ENCODE assay signal across 19 cellular contexts in the genomic region with DNA sequence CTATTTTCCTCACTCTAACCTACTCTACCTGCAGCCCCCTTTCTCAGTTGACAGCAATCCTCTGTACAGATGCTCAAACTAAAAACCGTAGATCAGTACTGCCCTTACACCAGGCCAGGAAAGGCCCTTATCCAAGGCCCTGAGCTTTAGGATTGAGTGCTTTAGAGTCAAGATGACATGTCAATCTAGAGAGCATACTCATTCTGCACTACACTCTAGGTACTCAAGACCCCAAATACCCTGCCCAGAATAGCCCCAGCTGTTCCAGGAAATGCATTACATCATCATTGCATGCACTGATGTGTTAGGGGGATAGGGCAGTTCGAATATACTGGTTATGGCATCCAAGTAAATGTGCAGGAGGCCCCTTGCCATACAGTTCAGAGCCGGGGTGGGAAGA. TPM values are rescaled to one million over a fixed set of nuclear protein-coding genes. Genes with fewer than 3 reads are reported as not detected.
DNase-seq lines count a peak whose midpoint lies in the region; ATAC-seq, FAIRE-seq and TF ChIP-seq lines count a peak whose summit lies in the region.
"Had no signal": no experiment of that assay in that cellular context is flagged by ENCODE, and none has a peak within 500 bp of the region (broad histone marks: within the 10 kb centered on the region; RNA-seq: fewer than 3 reads in every experiment).

No MANE protein-coding gene starts in this region.

- H3K36me3 Mint-ChIP-seq in activated CD8-positive, alpha-beta T cell treated with anti-CD3 and anti-CD28 coated beads for 36 hours (ENCODE audit: low read depth): peaks cover 12% of the 10 kb centered on the region
- H3K36me3 Mint-ChIP-seq in activated CD8-positive, alpha-beta T cell treated with anti-CD3 and anti-CD28 coated beads, Interleukin-2, amount 10 ng/mL, durations not matched to agents 7 days and 5 days (ENCODE audit: low read depth): peaks cover 11% of the 10 kb centered on the region
- no peaks in the 10 kb centered on the region for H3K36me3 Mint-ChIP-seq in nephron (ENCODE audit: low read depth)

- peaks cover 40% of the 10 kb centered on the region for H3K4me1 Mint-ChIP-seq in activated CD8-positive, alpha-beta T cell treated with anti-CD3 and anti-CD28 coated beads for 36 hours (ENCODE audit: low read depth)
- peaks cover 38% of the 10 kb centered on the region for H3K4me1 Mint-ChIP-seq in activated CD8-positive, alpha-beta T cell treated with anti-CD3 and anti-CD28 coated beads, Interleukin-2, amount 10 ng/mL, durations not matched to agents 7 days and 5 days (ENCODE audit: low read depth)
- H3K4me1 Mint-ChIP-seq in nephron: peaks cover 40% of the 10 kb centered on the region

- no peak overlapping the region for H2BK5ac ChIP-seq in IMR-90 (ENCODE audit: low read depth, low read length, poor library complexity, severe bottlenecking)

- H2AFZ ChIP-seq in IMR-90 (replicated peaks; ENCODE audit: low read length, poor library complexity): no peak overlapping the region
- no peak overlapping the region for H2AFZ ChIP-seq in K562 (ENCODE audit: low read depth, low read length)

- no peak for TF ChIP-seq CTCF in activated CD8-positive, alpha-beta T cell treated with anti-CD3 and anti-CD28 coated beads for 36 hours (IDR thresholded peaks at IDR 0.05)
- TF ChIP-seq CTCF in IMR-90 (conservative IDR thresholded peaks at IDR 0.05; ENCODE audit: low read depth, low read length) (no peak), K562 (IDR thresholded peaks at IDR 0.05 in 2 of 3, conservative IDR thresholded peaks at IDR 0.05 in 1 of 3; ENCODE audit: insufficient read depth in 2 of 3, low read depth in 1 of 3, low read length in 3 of 3) (no peak), nephron (IDR thresholded peaks at IDR 0.05; ENCODE audit: unreplicated experiment in 3 of 3) (no peak), psoas muscle (IDR thresholded peaks at IDR 0.05) (no peak)

- TF ChIP-seq POLR2A in IMR-90 (IDR thresholded peaks at IDR 0.05; ENCODE audit: low read depth, low read length) (no peak), K562 (conservative IDR thresholded peaks at IDR 0.05) (no peak)

- peak overlapping the region; percentile 18; the same call in 1 of the 2 replicates for H4K5ac ChIP-seq in IMR-90 (ENCODE audit: low read depth, low read length)

- no peak for ATAC-seq in activated CD8-positive, alpha-beta T cell treated with anti-CD3 and anti-CD28 coated beads for 36 hours
- ATAC-seq in activated CD8-positive, alpha-beta T cell treated with anti-CD3 and anti-CD28 coated beads, Interleukin-2, amount 10 ng/mL, durations not matched to agents 7 days and 5 days: no peak
- no peak for ATAC-seq in IMR-90 (ENCODE audit: low read depth)
- ATAC-seq in K562: no peak
- ATAC-seq in GM21717 (IDR thresholded peaks at IDR 0.05; ENCODE audit: unreplicated experiment): no peak
- ATAC-seq in psoas muscle: no peak
- ATAC-seq: effector memory CD8-positive, alpha-beta T cell had no signal

- no peaks in the 10 kb centered on the region for H3K79me2 ChIP-seq in K562 (ENCODE audit: control insufficient read depth, insufficient read depth, low read length)

- no peak overlapping the region for H3K4me3 Mint-ChIP-seq in activated CD8-positive, alpha-beta T cell treated with anti-CD3 and anti-CD28 coated beads for 36 hours
- H3K4me3 Mint-ChIP-seq in activated CD8-positive, alpha-beta T cell treated with anti-CD3 and anti-CD28 coated beads, Interleukin-2, amount 10 ng/mL, durations not matched to agents 7 days and 5 days: no peak overlapping the region
- H3K4me3 Mint-ChIP-seq in nephron: peak overlapping the region in 2 of 3 experiments; percentile 13 to 74
- H3K4me3 Mint-ChIP-seq: activated naive CD8-positive, alpha-beta T cell treated with anti-CD3 and anti-CD28 coated beads, Interleukin-2, amount 10 ng/mL, durations not matched to agents 7 days and 5 days; effector memory CD8-positive, alpha-beta T cell had no signal

- H2AK5ac ChIP-seq in IMR-90 (ENCODE audit: low read depth, low read length): peak overlapping the region; percentile 48

- peak overlapping the region; percentile 66 for H3K27ac Mint-ChIP-seq in activated CD8-positive, alpha-beta T cell treated with anti-CD3 and anti-CD28 coated beads for 36 hours
- no peak overlapping the region for H3K27ac Mint-ChIP-seq in activated CD8-positive, alpha-beta T cell treated with anti-CD3 and anti-CD28 coated beads, Interleukin-2, amount 10 ng/mL, durations not matched to agents 7 days and 5 days
- peak overlapping the region; percentile 10 to 58 (median 37) for H3K27ac Mint-ChIP-seq in nephron
- H3K27ac Mint-ChIP-seq: activated naive CD8-positive, alpha-beta T cell treated with anti-CD3 and anti-CD28 coated beads, Interleukin-2, amount 10 ng/mL, durations not matched to agents 7 days and 5 days had no signal

- H3K4me3 ChIP-seq in IMR-90 (ENCODE audit: insufficient read depth, low read depth, low read length): no peak overlapping the region
- no peak overlapping the region for H3K4me3 ChIP-seq in K562
- no peak overlapping the region for H3K4me3 ChIP-seq in psoas muscle
- H3K4me3 ChIP-seq: esophagus squamous epithelium, lung, right atrium auricular region had no signal

- H3K9me3 Mint-ChIP-seq in activated CD8-positive, alpha-beta T cell treated with anti-CD3 and anti-CD28 coated beads for 36 hours: no peaks in the 10 kb centered on the region
- no peaks in the 10 kb centered on the region for H3K9me3 Mint-ChIP-seq in activated CD8-positive, alpha-beta T cell treated with anti-CD3 and anti-CD28 coated beads, Interleukin-2, amount 10 ng/mL, durations not matched to agents 7 days and 5 days (ENCODE audit: insufficient read depth)
- H3K9me3 Mint-ChIP-seq in nephron: no peaks in the 10 kb centered on the region
- H3K9me3 Mint-ChIP-seq: activated naive CD8-positive, alpha-beta T cell treated with anti-CD3 and anti-CD28 coated beads, Interleukin-2, amount 10 ng/mL, durations not matched to agents 7 days and 5 days; brain; effector memory CD8-positive, alpha-beta T cell had no signal

- no CpG with 5 or more reads among the region's 3 CpGs for WGBS in IMR-90 (ENCODE audit: extremely low coverage in 2 of 2, insufficient read length in 1 of 2), 2 experiments
- WGBS in K562 (ENCODE audit: insufficient coverage, low coverage, missing lambda C conversion rate): 49% methylated on average over 3 of the region's 3 CpGs
- WGBS in psoas muscle, 3 donors: 66 to 68% (median 67%) methylated on average over 3 of the region's 3 CpGs

- in situ Hi-C loops in IMR-90 (cut with MboI; ENCODE audit: low sequenced_read_pairs) (loop anchor here (5.0 to 25.0 kb wide), 3 partner anchors 312 to 698 kb away; a partner anchor contains a TSS), K562 (cut with MboI) (loop anchor here (25.0 kb wide), 1 partner anchor 698 kb away; a partner anchor contains a TSS)

- no peaks in the 10 kb centered on the region for H3K27me3 ChIP-seq in IMR-90 (ENCODE audit: control insufficient read depth, insufficient read depth, low read length)
- peaks cover 0 to 8% of the 10 kb centered on the region in 2 experiments; a peak in 1 of 5 replicates for H3K27me3 ChIP-seq in K562 (ENCODE audit: control insufficient read depth in 2 of 2, insufficient read depth in 2 of 2, low read length in 2 of 2)
- peaks cover 0 to 3% (median under 1%) of the 10 kb centered on the region in 3 donors for H3K27me3 ChIP-seq in psoas muscle (ENCODE audit: insufficient read depth in 3 of 3, low read length in 2 of 3)
- H3K27me3 ChIP-seq: esophagus squamous epithelium, right atrium auricular region had no signal

- H3K36me3 ChIP-seq in IMR-90 (ENCODE audit: control insufficient read depth, insufficient read depth, low read length): peaks cover 7% of the 10 kb centered on the region
- H3K36me3 ChIP-seq in K562 (ENCODE audit: control insufficient read depth, insufficient read depth, low read length): no peaks in the 10 kb centered on the region
- H3K36me3 ChIP-seq in psoas muscle (ENCODE audit: insufficient read depth in 1 of 2, low read depth in 1 of 2): no peaks in the 10 kb centered on the region
- H3K36me3 ChIP-seq: esophagus squamous epithelium, right atrium auricular region had no signal

- H3K9me3 ChIP-seq in IMR-90 (ENCODE audit: control insufficient read depth, insufficient read depth, low read length) (no peaks in the 10 kb centered on the region), K562 (replicated peaks; ENCODE audit: control insufficient read depth, insufficient read depth, low read depth, low read length) (no peaks in the 10 kb centered on the region), psoas muscle (no peaks in the 10 kb centered on the region)
- H3K9me3 ChIP-seq: esophagus squamous epithelium, right atrium auricular region had no signal

- peak overlapping the region; percentile 8 for H4K91ac ChIP-seq in IMR-90 (ENCODE audit: insufficient read depth, low read depth, low read length)

- DNase-seq in activated CD8-positive, alpha-beta T cell treated with anti-CD3 and anti-CD28 coated beads for 36 hours: peak; percentile 31
- no peak for DNase-seq in activated CD8-positive, alpha-beta T cell treated with anti-CD3 and anti-CD28 coated beads, Interleukin-2, amount 10 ng/mL, durations not matched to agents 7 days and 5 days
- DNase-seq in IMR-90: no peak
- DNase-seq in K562 (ENCODE audit: extremely low read depth in 1 of 4, low spot score in 3 of 4): peak in 1 of 4 experiments; percentile 35
- DNase-seq in psoas muscle: no peak
- DNase-seq in stimulated activated naive CD4-positive, alpha-beta T cell (lab: John Stamatoyannopoulos, UW): no peak
- DNase-seq: activated CD8-positive, alpha-beta memory T cell treated with anti-CD3 and anti-CD28 coated beads for 24 hours; activated naive CD8-positive, alpha-beta T cell treated with anti-CD3 and anti-CD28 coated beads, Interleukin-2, amount 10 ng/mL, durations not matched to agents 7 days and 5 days; effector memory CD8-positive, alpha-beta T cell; esophagus squamous epithelium; NCI-H1092; NCI-H1930; NCI-H226; trophoblast cell had no signal

- H3K4me2 ChIP-seq in IMR-90 (ENCODE audit: low read depth, low read length) (peak overlapping the region; percentile 14; the same call in 1 of the 2 replicates), K562 (ENCODE audit: insufficient read depth, low read length) (no peak overlapping the region)

- no peak for TF ChIP-seq RAD21 in IMR-90 (IDR thresholded peaks at IDR 0.05; ENCODE audit: low read length)
- no peak for TF ChIP-seq RAD21 in K562 (CRISPR knock-in tag; conservative IDR thresholded peaks at IDR 0.05 in 1 of 2, IDR thresholded peaks at IDR 0.05 in 1 of 2)

- CTCF ChIA-PET in activated CD8-positive, alpha-beta T cell treated with anti-CD3 and anti-CD28 coated beads for 36 hours (lab: Charles Lee): interaction anchor here (0.9 to 1.1 kb wide), 2 partner anchors 524 to 551 kb away, joined by 3 read pairs; a partner anchor contains a TSS
- CTCF ChIA-PET in activated CD8-positive, alpha-beta T cell treated with anti-CD3 and anti-CD28 coated beads, Interleukin-2, amount 10 ng/mL, durations not matched to agents 7 days and 5 days (lab: Charles Lee): interaction anchor here (0.8 to 2.5 kb wide), 4 partner anchors 17 to 550 kb away, joined by 4 to 13 read pairs (median 4); no protein-coding TSS in a partner anchor
- CTCF ChIA-PET in IMR-90 (lab: Yijun Ruan, JAX): no interaction called here
- CTCF ChIA-PET in K562 (lab: Yijun Ruan, JAX; ENCODE audit: low intra/inter-chr PET ratio): no interaction called here

- dilution Hi-C loops in IMR-90 (cut with HindIII; ENCODE audit: low sequenced_read_pairs, unreplicated experiment): no loop called here

- H2BK120ac ChIP-seq in IMR-90 (ENCODE audit: low read depth, low read length): peak overlapping the region; percentile 60; the same call in 1 of the 2 replicates

- H3K4me1 ChIP-seq in IMR-90 (ENCODE audit: control insufficient read depth, insufficient read depth, low read length): peaks cover 11% of the 10 kb centered on the region
- H3K4me1 ChIP-seq in K562 (replicated peaks in 1 of 2; ENCODE audit: control insufficient read depth in 2 of 2, insufficient read depth in 2 of 2, low read length in 2 of 2): peaks cover 35 to 36% of the 10 kb centered on the region in 2 experiments; a peak in 4 of 5 replicates
- peaks cover 6% of the 10 kb centered on the region for H3K4me1 ChIP-seq in psoas muscle

- peak overlapping the region in 1 of 2 experiments; percentile 43; a peak in 1 of 4 replicates for H4K8ac ChIP-seq in IMR-90 (ENCODE audit: low read depth in 2 of 2, low read length in 2 of 2)

- H3K18ac ChIP-seq in IMR-90 (ENCODE audit: low read depth, low read length): no peak overlapping the region

- FAIRE-seq in K562 (lab: Jason Lieb, UNC): peak; percentile 63

- H2AK9ac ChIP-seq in IMR-90 (replicated peaks; ENCODE audit: low read depth, low read length, poor library complexity): no peak overlapping the region

- no peak overlapping the region; the same call in 1 of the 2 replicates for H3K56ac ChIP-seq in IMR-90 (ENCODE audit: extremely low read depth, insufficient read depth, low read length)

- POLR2A ChIA-PET in activated CD8-positive, alpha-beta T cell treated with anti-CD3 and anti-CD28 coated beads for 36 hours (lab: Charles Lee): interaction anchor here (1.7 kb wide), 1 partner anchor 15 kb away, joined by 6 read pairs; no protein-coding TSS in a partner anchor
- POLR2A ChIA-PET in activated CD8-positive, alpha-beta T cell treated with anti-CD3 and anti-CD28 coated beads, Interleukin-2, amount 10 ng/mL, durations not matched to agents 7 days and 5 days (lab: Charles Lee): interaction anchor here (1.0 kb wide), 1 partner anchor 11 kb away, joined by 3 read pairs; no protein-coding TSS in a partner anchor
- POLR2A ChIA-PET in IMR-90 (lab: Charles Lee; ENCODE audit: unreplicated experiment) (interaction anchor here (0.6 kb wide), 1 partner anchor 85 kb away, joined by 3 read pairs; no protein-coding TSS in a partner anchor), K562 (lab: Yijun Ruan, JAX) (interaction anchor here (1.2 kb wide), 1 partner anchor 24 kb away, joined by 3 read pairs; no protein-coding TSS in a partner anchor)

- H3K9me1 ChIP-seq in IMR-90 (ENCODE audit: insufficient read depth, low read length): peaks cover 7% of the 10 kb centered on the region
- H3K9me1 ChIP-seq in K562 (ENCODE audit: control insufficient read depth, insufficient read depth, low read length): no peaks in the 10 kb centered on the region

- peak overlapping the region; percentile 41 for H3K4ac ChIP-seq in IMR-90 (ENCODE audit: low read depth, low read length)

- no peaks in the 10 kb centered on the region for H3K27me3 Mint-ChIP-seq in activated CD8-positive, alpha-beta T cell treated with anti-CD3 and anti-CD28 coated beads for 36 hours
- H3K27me3 Mint-ChIP-seq in activated CD8-positive, alpha-beta T cell treated with anti-CD3 and anti-CD28 coated beads, Interleukin-2, amount 10 ng/mL, durations not matched to agents 7 days and 5 days (ENCODE audit: low read depth): peaks cover 11% of the 10 kb centered on the region
- H3K27me3 Mint-ChIP-seq in nephron (ENCODE audit: low read depth): no peaks in the 10 kb centered on the region
- H3K27me3 Mint-ChIP-seq: effector memory CD8-positive, alpha-beta T cell had no signal

- peak overlapping the region; percentile 8; the same call in 1 of the 2 replicates for H3K14ac ChIP-seq in IMR-90 (replicated peaks; ENCODE audit: low read depth, low read length)

- TF ChIP-seq EP300 in K562 (IDR thresholded peaks at IDR 0.05; ENCODE audit: low read length): no peak

- peak overlapping the region; percentile 15; the same call in 2 of the 3 replicates for H2BK15ac ChIP-seq in IMR-90 (ENCODE audit: low read depth, low read length)

- H3K23ac ChIP-seq in IMR-90 (ENCODE audit: low read depth, low read length): peak overlapping the region; percentile 76

- H2BK20ac ChIP-seq in IMR-90 (ENCODE audit: low read depth, low read length): no peak overlapping the region

- H4K20me1 ChIP-seq in IMR-90 (ENCODE audit: insufficient read depth, low read length): peaks cover 13% of the 10 kb centered on the region
- no peaks in the 10 kb centered on the region for H4K20me1 ChIP-seq in K562 (replicated peaks; ENCODE audit: control insufficient read depth, insufficient read depth, low read length)

- intact Hi-C loops in activated CD8-positive, alpha-beta T cell treated with anti-CD3 and anti-CD28 coated beads for 36 hours (cut with micrococcal nuclease): loop anchor here (10.0 kb wide), 2 partner anchors 320 to 700 kb away; a partner anchor contains a TSS
- intact Hi-C loops in IMR-90 (cut with micrococcal nuclease): no loop called here
- intact Hi-C loops in K562 (cut with micrococcal nuclease): loop anchor here (10.0 kb wide), 1 partner anchor 420 kb away; no protein-coding TSS in a partner anchor
- intact Hi-C loops in psoas muscle (cut with DNase I): loop anchor here (5.0 to 10.0 kb wide), 3 partner anchors 310 to 508 kb away; no protein-coding TSS in a partner anchor

- peak overlapping the region; percentile 58 for H3K27ac ChIP-seq in IMR-90 (ENCODE audit: insufficient read depth, low read length)
- no peak overlapping the region for H3K27ac ChIP-seq in K562 (ENCODE audit: extremely low read depth, low read depth, low read length)
- no peak overlapping the region for H3K27ac ChIP-seq in psoas muscle
- H3K27ac ChIP-seq: esophagus squamous epithelium, right atrium auricular region had no signal

- H3K9ac ChIP-seq in IMR-90 (ENCODE audit: low read depth, low read length) (no peak overlapping the region), K562 (ENCODE audit: insufficient read depth in 1 of 2, low read depth in 2 of 2, low read length in 2 of 2) (no peak overlapping the region)

- peaks cover 10 to 42% of the 10 kb centered on the region in 2 experiments for H3K79me1 ChIP-seq in IMR-90 (ENCODE audit: low read depth in 1 of 2, low read length in 2 of 2)

- BruUV-seq in IMR-90 (replicated peaks; lab: Mats Ljungman, UMichigan) (no TSS peak), K562 (replicated peaks; lab: Mats Ljungman, UMichigan) (no TSS peak)

RNA-seq across cellular contexts. Expression of a gene that starts 3.5 kb away (rescaled TPM):
- total RNA-seq in activated CD8-positive, alpha-beta T cell treated with anti-CD3 and anti-CD28 coated beads for 36 hours: 10 to 100 TPM; 33.9 to 35.0 TPM
- total RNA-seq in activated CD8-positive, alpha-beta T cell treated with anti-CD3 and anti-CD28 coated beads, Interleukin-2, amount 10 ng/mL, durations not matched to agents 7 days and 5 days: 1 to 10 TPM; 5.6 to 6.1 TPM
- total RNA-seq in IMR-90 (2012; rRNA removed) (27.8 and 47.8 TPM in 2 replicates), K562 (2014; rRNA removed) (0.54 and 0.73 TPM in 2 replicates), K562 (2014; rRNA removed; fragmentation: Illumina TruSeq; extraction: Trizol) (0.51 and 0.80 TPM in 2 replicates), K562 (2015; rRNA removed; fragmentation: Illumina TruSeq; extraction: Trizol) (0.33 and 0.38 TPM in 2 replicates), K562 (2021) (0.81 and 1.6 TPM in 2 replicates), psoas muscle (1 to 10 TPM; 2.2 to 3.7 (median 3.1) TPM)
- polyA plus RNA-seq in IMR-90 (2012; rRNA removed) (28.9 and 32.4 TPM in 2 replicates), K562 (2011; rRNA removed) (2.3 and 2.9 TPM in 2 replicates), K562 (2014; fragmentation: Illumina TruSeq; extraction: Trizol) (0.40 and 0.57 TPM in 2 replicates), K562 (2014; fragmentation: Nextera tagmentation; extraction: Ambion mirVana) (under 1 TPM; 0.15 to 0.56 TPM), K562 (2014; rRNA removed) (0.61 and 0.82 TPM in 2 replicates), psoas muscle (10 to 100 TPM in 1 of 3 donors, 1 to 10 TPM in 1, under 1 TPM in 1; 0.73 to 35.6 (median 3.5) TPM)
- 38.1 and 58.3 TPM in 2 replicates for polyA plus RNA-seq in IMR-90 (2012; cell fraction: cytosol; rRNA removed)
- 63.4 and 81.1 TPM in 2 replicates for polyA plus RNA-seq in IMR-90 (2012; cell fraction: nucleus; rRNA removed; ENCODE audit: low replicate concordance)
- 3.4 TPM in 2 replicates for total RNA-seq in K562 (2011; cell fraction: chromatin; rRNA removed; ENCODE audit: low replicate concordance)
- 2.1 and 4.5 TPM in 2 replicates for total RNA-seq in K562 (2011; cell fraction: nucleolus; rRNA removed)
- 3.4 and 6.9 TPM in 2 replicates for total RNA-seq in K562 (2011; cell fraction: nucleoplasm; rRNA removed)
- 1.9 and 4.4 TPM in 2 replicates for polyA plus RNA-seq in K562 (2011; cell fraction: cytosol; rRNA removed)
- 2.0 and 3.7 TPM in 2 replicates for polyA plus RNA-seq in K562 (2011; cell fraction: nucleus; rRNA removed)
- 1.1 and 1.7 TPM in 2 replicates for polyA plus RNA-seq in K562 (2012)
- polyA minus RNA-seq in K562 (2011; rRNA and poly(A)+ RNA removed): 3.0 and 3.2 TPM in 2 replicates
- polyA minus RNA-seq in K562 (2011; cell fraction: cytosol; rRNA and poly(A)+ RNA removed): 2.9 and 4.0 TPM in 2 replicates
- polyA minus RNA-seq in K562 (2011; cell fraction: nucleus; rRNA and poly(A)+ RNA removed): 4.7 and 6.1 TPM in 2 replicates

RNA-seq across cellular contexts. Expression of a gene that starts 49.4 kb away (rescaled TPM):
- 1,000 to 10,000 TPM; 1,090 to 1,104 TPM for total RNA-seq in activated CD8-positive, alpha-beta T cell treated with anti-CD3 and anti-CD28 coated beads for 36 hours
- 100 to 1,000 TPM; 478 to 488 TPM for total RNA-seq in activated CD8-positive, alpha-beta T cell treated with anti-CD3 and anti-CD28 coated beads, Interleukin-2, amount 10 ng/mL, durations not matched to agents 7 days and 5 days
- 86.4 and 166 TPM in 2 replicates for total RNA-seq in IMR-90 (2012; rRNA removed)
- polyA plus RNA-seq in IMR-90 (2012; rRNA removed): 160 and 200 TPM in 2 replicates
- polyA plus RNA-seq in IMR-90 (2012; cell fraction: cytosol; rRNA removed): 69.9 and 71.8 TPM in 2 replicates
- 28.8 and 129 TPM in 2 replicates for polyA plus RNA-seq in IMR-90 (2012; cell fraction: nucleus; rRNA removed; ENCODE audit: low replicate concordance)
- 133 and 584 TPM in 2 replicates for total RNA-seq in K562 (2011; cell fraction: chromatin; rRNA removed; ENCODE audit: low replicate concordance)
- 52.5 and 79.6 TPM in 2 replicates for total RNA-seq in K562 (2011; cell fraction: nucleolus; rRNA removed)
- 207 and 415 TPM in 2 replicates for total RNA-seq in K562 (2011; cell fraction: nucleoplasm; rRNA removed)
- 291 and 292 TPM in 2 replicates for total RNA-seq in K562 (2014; rRNA removed)
- total RNA-seq in K562 (2014; rRNA removed; fragmentation: Illumina TruSeq; extraction: Trizol): 450 and 550 TPM in 2 replicates
- 358 and 383 TPM in 2 replicates for total RNA-seq in K562 (2015; rRNA removed; fragmentation: Illumina TruSeq; extraction: Trizol)
- 518 and 530 TPM in 2 replicates for total RNA-seq in K562 (2021)
- 421 and 458 TPM in 2 replicates for polyA plus RNA-seq in K562 (2011; rRNA removed)
- 67.9 and 143 TPM in 2 replicates for polyA plus RNA-seq in K562 (2011; cell fraction: cytosol; rRNA removed)
- polyA plus RNA-seq in K562 (2011; cell fraction: nucleus; rRNA removed): 135 and 211 TPM in 2 replicates
- polyA plus RNA-seq in K562 (2012): 571 and 740 TPM in 2 replicates
- polyA plus RNA-seq in K562 (2014; fragmentation: Illumina TruSeq; extraction: Trizol): 560 and 747 TPM in 2 replicates
- polyA plus RNA-seq in K562 (2014; fragmentation: Nextera tagmentation; extraction: Ambion mirVana): 100 to 1,000 TPM; 287 to 326 TPM
- polyA plus RNA-seq in K562 (2014; rRNA removed): 400 and 473 TPM in 2 replicates
- 372 and 401 TPM in 2 replicates for polyA minus RNA-seq in K562 (2011; rRNA and poly(A)+ RNA removed)
- polyA minus RNA-seq in K562 (2011; cell fraction: cytosol; rRNA and poly(A)+ RNA removed): 188 and 218 TPM in 2 replicates
- polyA minus RNA-seq in K562 (2011; cell fraction: nucleus; rRNA and poly(A)+ RNA removed): 139 and 220 TPM in 2 replicates
- 100 to 1,000 TPM; 245 to 341 (median 291) TPM for total RNA-seq in psoas muscle
- 100 to 1,000 TPM; 201 to 324 (median 231) TPM for polyA plus RNA-seq in psoas muscle

Comparison
In these comparisons a context has a peak if more than half of its experiments do, and no peak if none do; other contexts are left out.
1. H3K4me3 Mint-ChIP-seq: peak in nephron (2 of 3); none in activated CD8-positive, alpha-beta T cell treated with anti-CD3 and anti-CD28 coated beads for 36 hours (single experiment) and activated CD8-positive, alpha-beta T cell treated with anti-CD3 and anti-CD28 coated beads, Interleukin-2, amount 10 ng/mL, durations not matched to agents 7 days and 5 days (single experiment).
2. CTCF ChIA-PET loops: an anchor here in activated CD8-positive, alpha-beta T cell treated with anti-CD3 and anti-CD28 coated beads for 36 hours (0.9 to 1.1 kb wide) and activated CD8-positive, alpha-beta T cell treated with anti-CD3 and anti-CD28 coated beads, Interleukin-2, amount 10 ng/mL, durations not matched to agents 7 days and 5 days (0.8 to 2.5 kb wide); none called in IMR-90 and K562.